Comparison of ENCODE assay signal across 13 cellular contexts in the genomic region with DNA sequence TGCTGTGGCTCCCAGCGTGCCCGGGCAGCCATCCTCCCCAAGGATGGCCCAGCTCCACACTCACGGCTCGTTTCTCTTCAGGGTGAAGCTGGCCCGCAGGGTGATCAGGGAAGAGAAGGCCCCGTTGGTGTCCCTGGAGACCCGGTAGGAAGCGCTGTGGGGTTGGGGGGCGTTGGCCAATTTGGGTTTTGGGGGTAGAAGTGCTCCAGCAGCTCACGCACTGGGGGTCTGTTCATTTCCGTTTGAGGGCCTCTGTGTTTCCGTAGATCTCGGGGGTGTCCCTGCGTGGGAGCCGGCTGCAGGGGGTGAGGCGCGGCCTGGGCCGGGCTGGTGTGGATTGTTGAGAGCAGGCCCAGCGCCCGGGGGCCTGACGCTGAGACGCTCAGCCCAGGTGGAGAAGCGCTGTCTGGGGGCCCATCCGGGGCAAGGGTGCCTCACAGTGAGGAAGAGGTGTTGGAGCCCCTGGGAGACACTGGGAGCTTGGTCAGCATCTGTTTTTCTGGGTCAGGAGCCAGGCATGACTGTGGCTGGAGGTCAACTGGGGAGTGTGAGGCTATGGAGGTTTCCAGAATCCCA. TPM values are rescaled to one million over a fixed set of nuclear protein-coding genes. Genes with fewer than 3 reads are reported as not detected.
DNase-seq lines count a peak whose midpoint lies in the region; ATAC-seq and TF ChIP-seq lines count a peak whose summit lies in the region.
"Had no signal": no experiment of that assay in that cellular context is flagged by ENCODE, and none has a peak within 500 bp of the region (broad histone marks: within the 10 kb centered on the region; RNA-seq: fewer than 3 reads in every experiment).

No MANE protein-coding gene starts in this region.

- H3K79me2 ChIP-seq in fibroblast of lung (ENCODE audit: control insufficient read depth, insufficient read depth, low read length) (peaks cover 62% of the 10 kb centered on the region), osteoblast (ENCODE audit: insufficient read depth, low read length) (peaks cover 79% of the 10 kb centered on the region)

- H3K4me1 ChIP-seq in fibroblast of lung (ENCODE audit: control insufficient read depth, extremely low read depth, insufficient read depth, low read length) (no peaks in the 10 kb centered on the region), osteoblast (ENCODE audit: insufficient read depth, low read length) (peaks cover 3% of the 10 kb centered on the region), upper lobe of left lung (no peaks in the 10 kb centered on the region)
- H3K4me1 ChIP-seq: SJCRH30 had no signal

- no peak overlapping the region for H3K4me2 ChIP-seq in fibroblast of lung (ENCODE audit: extremely low read depth, insufficient read depth, low read length)
- no peak overlapping the region for H3K4me2 ChIP-seq in osteoblast (ENCODE audit: insufficient read depth, low read length)

- no peaks in the 10 kb centered on the region for H3K27me3 Mint-ChIP-seq in activated naive CD4-positive, alpha-beta T cell treated with anti-CD3 and anti-CD28 coated beads, Interleukin-2, amount 10 ng/mL, durations not matched to agents 7 days and 5 days
- no peaks in the 10 kb centered on the region for H3K27me3 Mint-ChIP-seq in activated naive CD4-positive, alpha-beta T cell treated with anti-CD3 and anti-CD28 coated beads for 36 hours (ENCODE audit: low read depth)
- H3K27me3 Mint-ChIP-seq in effector memory CD8-positive, alpha-beta T cell, result no peaks in the 10 kb centered on the region
- H3K27me3 Mint-ChIP-seq: brain had no signal

- H3K27me3 ChIP-seq in fibroblast of lung (ENCODE audit: control insufficient read depth, insufficient read depth, low read length) (no peaks in the 10 kb centered on the region), osteoblast (ENCODE audit: insufficient read depth, low read length) (no peaks in the 10 kb centered on the region), upper lobe of left lung (no peaks in the 10 kb centered on the region)
- H3K27me3 ChIP-seq: SJCRH30 had no signal

- CTCF ChIA-PET in activated naive CD4-positive, alpha-beta T cell treated with anti-CD3 and anti-CD28 coated beads, Interleukin-2, amount 10 ng/mL, durations not matched to agents 7 days and 5 days (lab: Charles Lee), result no interaction called here
- CTCF ChIA-PET in activated naive CD4-positive, alpha-beta T cell treated with anti-CD3 and anti-CD28 coated beads for 36 hours (lab: Charles Lee), result no interaction called here

- H2AFZ ChIP-seq in fibroblast of lung (ENCODE audit: low read length) (no peak overlapping the region), osteoblast (ENCODE audit: low read length) (no peak overlapping the region)

- H3K9ac ChIP-seq in fibroblast of lung (ENCODE audit: insufficient read depth, low read length), result no peak overlapping the region

- no peak overlapping the region for H3K27ac Mint-ChIP-seq in activated naive CD4-positive, alpha-beta T cell treated with anti-CD3 and anti-CD28 coated beads, Interleukin-2, amount 10 ng/mL, durations not matched to agents 7 days and 5 days
- no peak overlapping the region for H3K27ac Mint-ChIP-seq in activated naive CD4-positive, alpha-beta T cell treated with anti-CD3 and anti-CD28 coated beads for 36 hours
- no peak overlapping the region for H3K27ac Mint-ChIP-seq in effector memory CD8-positive, alpha-beta T cell

- H3K4me3 ChIP-seq in fibroblast of lung (replicated peaks in 1 of 4; ENCODE audit: control extremely low read depth in 1 of 4, insufficient read depth in 1 of 4, low read depth in 3 of 4, low read length in 4 of 4) (no peak overlapping the region), osteoblast (ENCODE audit: insufficient read depth, low read length) (no peak overlapping the region), upper lobe of left lung (no peak overlapping the region)
- H3K4me3 ChIP-seq: GM12878, SJCRH30 had no signal

- no peaks in the 10 kb centered on the region for H3K9me3 Mint-ChIP-seq in activated naive CD4-positive, alpha-beta T cell treated with anti-CD3 and anti-CD28 coated beads, Interleukin-2, amount 10 ng/mL, durations not matched to agents 7 days and 5 days
- H3K9me3 Mint-ChIP-seq in activated naive CD4-positive, alpha-beta T cell treated with anti-CD3 and anti-CD28 coated beads for 36 hours, result no peaks in the 10 kb centered on the region
- no peaks in the 10 kb centered on the region for H3K9me3 Mint-ChIP-seq in effector memory CD8-positive, alpha-beta T cell
- H3K9me3 Mint-ChIP-seq: brain had no signal

- DNase-seq in activated naive CD4-positive, alpha-beta T cell treated with anti-CD3 and anti-CD28 coated beads, Interleukin-2, amount 10 ng/mL, durations not matched to agents 7 days and 5 days, result peak; percentile 8
- no peak for DNase-seq in activated naive CD4-positive, alpha-beta T cell treated with anti-CD3 and anti-CD28 coated beads for 36 hours
- DNase-seq in fibroblast of lung (ENCODE audit: low read depth in 2 of 2) (peak in 1 of 2 donors; percentile 24), osteoblast (ENCODE audit: insufficient read length, low spot score, missing footprints) (peak; percentile 95), upper lobe of left lung (peak; percentile 19 to 70), medulla oblongata (ENCODE audit: extremely low spot score) (no peak), NCI-H146 treated with DMSO at 0.1 percent for 48 hours (lab: John Stamatoyannopoulos, UW; ENCODE audit: unreplicated experiment) (no peak)
- no peak for DNase-seq in effector memory CD8-positive, alpha-beta T cell
- DNase-seq: NCI-H1436, NCI-H69 had no signal

- TF ChIP-seq POLR2A in upper lobe of left lung (IDR thresholded peaks at IDR 0.05), result no peak

- H3K36me3 Mint-ChIP-seq in activated naive CD4-positive, alpha-beta T cell treated with anti-CD3 and anti-CD28 coated beads, Interleukin-2, amount 10 ng/mL, durations not matched to agents 7 days and 5 days, result no peaks in the 10 kb centered on the region
- H3K36me3 Mint-ChIP-seq in activated naive CD4-positive, alpha-beta T cell treated with anti-CD3 and anti-CD28 coated beads for 36 hours (ENCODE audit: low read depth), result no peaks in the 10 kb centered on the region
- H3K36me3 Mint-ChIP-seq in effector memory CD8-positive, alpha-beta T cell (ENCODE audit: insufficient read depth), result no peaks in the 10 kb centered on the region

- intact Hi-C loops in activated naive CD4-positive, alpha-beta T cell treated with anti-CD3 and anti-CD28 coated beads for 36 hours (cut with micrococcal nuclease), result no loop called here

- 97% methylated on average over 23 to 24 of the region's 24 CpGs for WGBS in upper lobe of left lung, 2 donors

- H3K9me3 ChIP-seq in fibroblast of lung (ENCODE audit: control insufficient read depth, insufficient read depth, low read depth, low read length) (no peaks in the 10 kb centered on the region), osteoblast (ENCODE audit: low read depth, low read length) (no peaks in the 10 kb centered on the region), upper lobe of left lung (no peaks in the 10 kb centered on the region)
- H3K9me3 ChIP-seq: SJCRH30 had no signal

- H4K20me1 ChIP-seq in fibroblast of lung (ENCODE audit: control insufficient read depth, extremely low read depth, insufficient read depth, low read length), result no peaks in the 10 kb centered on the region
- H4K20me1 ChIP-seq in osteoblast (ENCODE audit: insufficient read depth, low read length), result peaks cover 22% of the 10 kb centered on the region

- H3K4me1 Mint-ChIP-seq in activated naive CD4-positive, alpha-beta T cell treated with anti-CD3 and anti-CD28 coated beads, Interleukin-2, amount 10 ng/mL, durations not matched to agents 7 days and 5 days, result no peaks in the 10 kb centered on the region
- no peaks in the 10 kb centered on the region for H3K4me1 Mint-ChIP-seq in activated naive CD4-positive, alpha-beta T cell treated with anti-CD3 and anti-CD28 coated beads for 36 hours (ENCODE audit: low read depth)
- H3K4me1 Mint-ChIP-seq in effector memory CD8-positive, alpha-beta T cell (ENCODE audit: low read depth in 2 of 2), result no peaks in the 10 kb centered on the region
- H3K4me1 Mint-ChIP-seq: brain had no signal

- no peak overlapping the region for H3K4me3 Mint-ChIP-seq in activated naive CD4-positive, alpha-beta T cell treated with anti-CD3 and anti-CD28 coated beads, Interleukin-2, amount 10 ng/mL, durations not matched to agents 7 days and 5 days
- no peak overlapping the region for H3K4me3 Mint-ChIP-seq in activated naive CD4-positive, alpha-beta T cell treated with anti-CD3 and anti-CD28 coated beads for 36 hours
- H3K4me3 Mint-ChIP-seq in effector memory CD8-positive, alpha-beta T cell, result no peak overlapping the region
- H3K4me3 Mint-ChIP-seq: brain had no signal

- TF ChIP-seq CTCF in fibroblast of lung (conservative IDR thresholded peaks at IDR 0.05 in 1 of 2, IDR thresholded peaks at IDR 0.05 in 1 of 2; ENCODE audit: low read depth in 1 of 2, low read length in 2 of 2), result no peak
- no peak for TF ChIP-seq CTCF in osteoblast (IDR thresholded peaks at IDR 0.05; ENCODE audit: extremely low read depth, low read depth, low read length)
- no peak for TF ChIP-seq CTCF in upper lobe of left lung (IDR thresholded peaks at IDR 0.05)

- H3K27ac ChIP-seq in fibroblast of lung (ENCODE audit: insufficient read depth, low read length) (peak overlapping the region; percentile 34), osteoblast (ENCODE audit: low read depth, low read length) (peak overlapping the region; percentile 68), upper lobe of left lung (peak overlapping the region in 1 of 4 donors; percentile 27)
- H3K27ac ChIP-seq: SJCRH30 had no signal

- no peak for ATAC-seq in upper lobe of left lung (ENCODE audit: low FRiP score in 2 of 2)
- no peak for ATAC-seq in effector memory CD8-positive, alpha-beta T cell (replicated peaks)
- ATAC-seq: GM12878 had no signal

- TF ChIP-seq EP300 in upper lobe of left lung (IDR thresholded peaks at IDR 0.05), result no peak

- peaks cover 88% of the 10 kb centered on the region for H3K36me3 ChIP-seq in fibroblast of lung (ENCODE audit: control insufficient read depth, insufficient read depth, low read length)
- peaks cover 97% of the 10 kb centered on the region for H3K36me3 ChIP-seq in osteoblast (ENCODE audit: insufficient read depth, low read length)
- peaks cover 0 to 69% (median 27%) of the 10 kb centered on the region in 4 donors for H3K36me3 ChIP-seq in upper lobe of left lung
- H3K36me3 ChIP-seq: SJCRH30 had no signal

RNA-seq across cellular contexts. Expression of a gene that starts 12.6 kb away (rescaled TPM):
- 1 to 10 TPM in 1 of 2 experiments, under 1 TPM in 1; 0.74 to 1.6 TPM for total RNA-seq in activated naive CD4-positive, alpha-beta T cell treated with anti-CD3 and anti-CD28 coated beads for 36 hours
- total RNA-seq in fibroblast of lung, result 623 and 645 TPM in 2 replicates
- polyA plus RNA-seq in fibroblast of lung, result 621 and 1,137 TPM in 2 replicates
- 1,146 and 2,228 TPM in 2 replicates for polyA plus RNA-seq in fibroblast of lung (2012)
- 1,147 and 1,843 TPM in 2 replicates for polyA minus RNA-seq in fibroblast of lung (ENCODE audit: low replicate concordance)
- 1,531 and 1,612 TPM in 2 replicates for total RNA-seq in osteoblast
- 100 to 1,000 TPM in 5 of 6 donors, 10 to 100 TPM in 1; 61.9 to 351 (median 205) TPM for total RNA-seq in upper lobe of left lung

Comparison
In these comparisons a context has a peak if more than half of its experiments do, and no peak if none do; other contexts are left out.
1. DNase-seq: peak in activated naive CD4-positive, alpha-beta T cell treated with anti-CD3 and anti-CD28 coated beads, Interleukin-2, amount 10 ng/mL, durations not matched to agents 7 days and 5 days (single experiment), osteoblast (single experiment) and upper lobe of left lung (2 of 2); none in activated naive CD4-positive, alpha-beta T cell treated with anti-CD3 and anti-CD28 coated beads for 36 hours (single experiment), effector memory CD8-positive, alpha-beta T cell (0 of 3), medulla oblongata (single experiment) and NCI-H146 treated with DMSO at 0.1 percent for 48 hours (single experiment).
2. RNA of a gene that starts 12.6 kb away (total RNA-seq): 1,531 to 1,612 TPM in osteoblast, 623 to 645 TPM in fibroblast of lung and 61.9 to 351 TPM in upper lobe of left lung; 0.74 to 1.6 TPM in activated naive CD4-positive, alpha-beta T cell treated with anti-CD3 and anti-CD28 coated beads for 36 hours; every median in the first group is over 10 times any median in the second.